In genomic region chr3:94249491-94250079, GRCh38 we compare ENCODE assay signal across 8 cellular contexts.
DNase-seq lines count a peak whose midpoint lies in the region; ATAC-seq and TF ChIP-seq lines count a peak whose summit lies in the region.

No MANE protein-coding gene starts in this region.

- peak; percentile 59 for DNase-seq in HuH-7 (ENCODE audit: low spot score)
- DNase-seq in RWPE1 (ENCODE audit: low spot score) = peak; percentile 63
- DNase-seq in activated gamma-delta T cell treated with anti-CD3 and anti-CD28 coated beads, Interleukin-2, amount 50 U/mL, for 16 hours (ENCODE audit: low read depth) = peak; percentile 32
- DNase-seq in glutamatergic neuron = peak; percentile 87
- peak; percentile 35 to 61 for DNase-seq in psoas muscle

- H4K20me1 ChIP-seq in DOHH2 (ENCODE audit: control insufficient read depth, insufficient read depth, low read depth, low read length) = no peaks in the 10 kb centered on the region

- TF ChIP-seq CTCF in DOHH2 (IDR thresholded peaks at IDR 0.05; ENCODE audit: low read depth, low read length, poor library complexity, severe bottlenecking) (peak; percentile 88), RWPE1 (conservative IDR thresholded peaks at IDR 0.05; ENCODE audit: low read depth) (peak; percentile 81), glutamatergic neuron (IDR thresholded peaks at IDR 0.05; ENCODE audit: partially characterized antibody, unreplicated experiment) (peak; percentile 92), psoas muscle (IDR thresholded peaks at IDR 0.05) (peak; percentile 56)

- H3K27ac ChIP-seq in DOHH2 (ENCODE audit: low read depth, low read length) (no peak overlapping the region), RWPE1 (no peak overlapping the region), psoas muscle (no peak overlapping the region)

- no peak overlapping the region for H3K4me3 Mint-ChIP-seq in glutamatergic neuron (ENCODE audit: unreplicated experiment)

- H3K27me3 Mint-ChIP-seq in glutamatergic neuron (ENCODE audit: unreplicated experiment) = no peaks in the 10 kb centered on the region

- H3K36me3 ChIP-seq in DOHH2 (ENCODE audit: control insufficient read depth, low read length) (no peaks in the 10 kb centered on the region), psoas muscle (ENCODE audit: insufficient read depth in 1 of 2, low read depth in 1 of 2) (no peaks in the 10 kb centered on the region)

- WGBS in psoas muscle, 3 donors = 41 to 45% (median 44%) methylated on average over 5 of the region's 5 CpGs

- ATAC-seq in GM21390 (IDR thresholded peaks at IDR 0.05; ENCODE audit: unreplicated experiment) = peak; percentile 84
- no peak for ATAC-seq in psoas muscle
- ATAC-seq in GM21717 (IDR thresholded peaks at IDR 0.05; ENCODE audit: unreplicated experiment) = no peak

- H3K9me3 ChIP-seq in DOHH2 (ENCODE audit: control insufficient read depth, insufficient read depth, low read length) (no peaks in the 10 kb centered on the region), psoas muscle (no peaks in the 10 kb centered on the region)

- POLR2A ChIA-PET in RWPE1 (lab: Yijun Ruan, JAX; ENCODE audit: low non-redundant PET) = no interaction called here

- H3K4me2 ChIP-seq in DOHH2 (ENCODE audit: low read length) = no peak overlapping the region

- no peaks in the 10 kb centered on the region for H3K36me3 Mint-ChIP-seq in glutamatergic neuron (ENCODE audit: unreplicated experiment)

- peaks cover 7% of the 10 kb centered on the region for H3K4me1 Mint-ChIP-seq in glutamatergic neuron (ENCODE audit: low read depth, unreplicated experiment)

- H3K27me3 ChIP-seq in DOHH2 (ENCODE audit: control insufficient read depth, low read length) (no peaks in the 10 kb centered on the region), psoas muscle (ENCODE audit: insufficient read depth in 3 of 3, low read length in 2 of 3) (no peaks in the 10 kb centered on the region)

- intact Hi-C loops in psoas muscle (cut with DNase I) = no loop called here

- no peaks in the 10 kb centered on the region for H3K9me2 ChIP-seq in DOHH2 (replicated peaks; ENCODE audit: control insufficient read depth, low read length)

- no peak overlapping the region for H3K4me3 ChIP-seq in DOHH2 (ENCODE audit: low read length)
- H3K4me3 ChIP-seq in psoas muscle = no peak overlapping the region

- no peaks in the 10 kb centered on the region for H3K4me1 ChIP-seq in DOHH2 (ENCODE audit: control insufficient read depth, low read length)
- H3K4me1 ChIP-seq in psoas muscle = no peaks in the 10 kb centered on the region

- H3K9me3 Mint-ChIP-seq in glutamatergic neuron (ENCODE audit: unreplicated experiment) = no peaks in the 10 kb centered on the region

- H3K27ac Mint-ChIP-seq in glutamatergic neuron (ENCODE audit: unreplicated experiment) = no peak overlapping the region

- no peaks in the 10 kb centered on the region for H3F3A ChIP-seq in DOHH2 (ENCODE audit: control insufficient read depth, insufficient read depth)

- CTCF ChIA-PET in RWPE1 (lab: Yijun Ruan, JAX) = interaction anchor here (0.6 to 2.0 kb wide), 10 partner anchors 11 to 1368 kb away, joined by 3 to 11 read pairs (median 4); no protein-coding TSS in a partner anchor

- no peaks in the 10 kb centered on the region for H3K79me2 ChIP-seq in DOHH2 (ENCODE audit: control insufficient read depth, low read length)

Comparison
In these comparisons a context has a peak if more than half of its experiments do, and no peak if none do; other contexts are left out.
1. DNase-seq: peak in every context shown above with its lines; median percentile 87 in glutamatergic neuron; 63 in RWPE1; 59 in HuH-7; 48 in psoas muscle; 32 in activated gamma-delta T cell treated with anti-CD3 and anti-CD28 coated beads, Interleukin-2, amount 50 U/mL, for 16 hours.